11 cellular contexts compared by ENCODE assay signal in genomic region chr3:172717493-172718088, GRCh38. TPM values are rescaled to one million over a fixed set of nuclear protein-coding genes. Genes with fewer than 3 reads are reported as not detected.
A peak's percentile ranks its signal among the peaks of the same experiment; 100 is the strongest.
DNase-seq lines count a peak whose midpoint lies in the region; ATAC-seq and TF ChIP-seq lines count a peak whose summit lies in the region.
"Had no signal": no experiment of that assay in that cellular context is flagged by ENCODE, and none has a peak within 500 bp of the region (broad histone marks: within the 10 kb centered on the region; RNA-seq: fewer than 3 reads in every experiment).

No MANE protein-coding gene starts in this region.

- H3K4me1 Mint-ChIP-seq in MCF 10A (ENCODE audit: insufficient read depth, unreplicated experiment): no peaks in the 10 kb centered on the region

- WGBS in stomach, 5 donors: 71 to 81% (median 75%) methylated on average over 4 of the region's 4 CpGs

- H3K9me3 ChIP-seq in breast epithelium (no peaks in the 10 kb centered on the region), thoracic aorta (no peaks in the 10 kb centered on the region), stomach (peaks cover 0 to 15% (median 4%) of the 10 kb centered on the region in 4 donors)
- H3K9me3 ChIP-seq: HAP-1 had no signal

- H3K4me3 Mint-ChIP-seq in MCF 10A (ENCODE audit: unreplicated experiment): no peak overlapping the region

- intact Hi-C loops in MCF 10A (cut with micrococcal nuclease) (no loop called here), breast epithelium (cut with DNase I; ENCODE audit: low total_unique reads) (no loop called here), stomach (cut with DNase I; ENCODE audit: low total_unique reads) (no loop called here)

- no peaks in the 10 kb centered on the region for H3K27me3 Mint-ChIP-seq in MCF 10A (ENCODE audit: insufficient read depth, unreplicated experiment)

- peak; percentile 35 for DNase-seq in MCF 10A (ENCODE audit: unreplicated experiment)
- DNase-seq in breast epithelium (ENCODE audit: low spot score in 2 of 2): no peak
- DNase-seq in MV-4-11 (lab: John Stamatoyannopoulos, UW): peak; percentile 17
- DNase-seq in central memory CD4-positive, alpha-beta T cell: peak; percentile 8
- no peak for DNase-seq in thoracic aorta (ENCODE audit: low spot score)
- no peak for DNase-seq in activated gamma-delta T cell treated with Interleukin-2 at 50 U/mL for 16 hours
- no peak for DNase-seq in stomach
- DNase-seq: foreskin melanocyte, NCI-H345 had no signal

- H3K27ac Mint-ChIP-seq in MCF 10A (ENCODE audit: low read depth, unreplicated experiment): no peak overlapping the region

- no peaks in the 10 kb centered on the region for H3K9me3 Mint-ChIP-seq in MCF 10A (ENCODE audit: unreplicated experiment)

- TF ChIP-seq EP300 in stomach (IDR thresholded peaks at IDR 0.05): no peak

- ATAC-seq in thoracic aorta (ENCODE audit: insufficient number of reproducible peaks, low FRiP score, low read depth) (no peak), GM21737 (IDR thresholded peaks at IDR 0.05; ENCODE audit: unreplicated experiment) (no peak)

- H3K4me3 ChIP-seq in breast epithelium: no peak overlapping the region
- no peak overlapping the region for H3K4me3 ChIP-seq in thoracic aorta
- no peak overlapping the region for H3K4me3 ChIP-seq in stomach
- H3K4me3 ChIP-seq: HAP-1 had no signal

- H3K4me1 ChIP-seq in breast epithelium: no peaks in the 10 kb centered on the region
- no peaks in the 10 kb centered on the region for H3K4me1 ChIP-seq in thoracic aorta (ENCODE audit: control insufficient read depth in 1 of 2, low read depth in 2 of 2)
- H3K4me1 ChIP-seq in stomach: no peaks in the 10 kb centered on the region

- TF ChIP-seq POLR2A in breast epithelium (IDR thresholded peaks at IDR 0.05) (no peak), stomach (IDR thresholded peaks at IDR 0.05) (no peak)

- peak; percentile 28 for TF ChIP-seq CTCF in MCF 10A (IDR thresholded peaks at IDR 0.05; ENCODE audit: unreplicated experiment)
- TF ChIP-seq CTCF in breast epithelium (IDR thresholded peaks at IDR 0.05): no peak
- TF ChIP-seq CTCF in thoracic aorta (IDR thresholded peaks at IDR 0.05): peak; percentile 12
- peak in 1 of 7 experiments; percentile 17 for TF ChIP-seq CTCF in stomach (IDR thresholded peaks at IDR 0.05)

- no peaks in the 10 kb centered on the region for H3K36me3 Mint-ChIP-seq in MCF 10A (ENCODE audit: insufficient read depth, unreplicated experiment)

- no peaks in the 10 kb centered on the region for H3K27me3 ChIP-seq in breast epithelium
- H3K27me3 ChIP-seq in thoracic aorta (replicated peaks; ENCODE audit: insufficient read depth): no peaks in the 10 kb centered on the region
- no peaks in the 10 kb centered on the region for H3K27me3 ChIP-seq in stomach

- H3K27ac ChIP-seq in breast epithelium (no peak overlapping the region), thoracic aorta (no peak overlapping the region), stomach (no peak overlapping the region)

- CTCF ChIA-PET in MCF 10A (lab: Yijun Ruan, JAX): interaction anchor here (1.2 to 10.5 kb wide), 3 partner anchors 21 to 48 kb away, joined by 3 to 212 read pairs (median 10); partner anchors contain the start of gene ECT2

- H3K36me3 ChIP-seq in breast epithelium (no peaks in the 10 kb centered on the region), thoracic aorta (no peaks in the 10 kb centered on the region), stomach (no peaks in the 10 kb centered on the region)
- H3K36me3 ChIP-seq: HAP-1 had no signal

- POLR2A ChIA-PET in MCF 10A (lab: Yijun Ruan, JAX): no interaction called here

- no TSS peak for BruUV-seq in MCF 10A (replicated peaks; lab: Mats Ljungman, UMichigan)

RNA-seq across cellular contexts. Expression of gene NCEH1, which starts 6.7 kb away (rescaled TPM):
- total RNA-seq in MCF 10A (2022) (27.8 and 28.8 TPM in 2 replicates), breast epithelium (10 to 100 TPM in 2 of 3 donors, 1 to 10 TPM in 1; 8.5 to 23.9 (median 10.4) TPM), thoracic aorta (10 to 100 TPM in 1 of 2 donors, 1 to 10 TPM in 1; 7.1 to 22.7 TPM), stomach (10 to 100 TPM in 2 of 5 donors, 1 to 10 TPM in 3; 1.2 to 19.9 (median 8.0) TPM)
- 1 to 10 TPM; 1.8 to 7.0 (median 3.4) TPM for polyA plus RNA-seq in stomach

RNA-seq across cellular contexts. Expression of gene ECT2, which starts 32.9 kb away (rescaled TPM):
- 54.8 and 63.9 TPM in 2 replicates for total RNA-seq in MCF 10A (2022)
- total RNA-seq in breast epithelium: 10 to 100 TPM in 2 of 3 donors, 1 to 10 TPM in 1; 8.5 to 20.1 (median 15.4) TPM
- total RNA-seq in thoracic aorta: 10 to 100 TPM in 1 of 2 donors, 1 to 10 TPM in 1; 4.5 to 14.0 TPM
- total RNA-seq in stomach: 10 to 100 TPM in 3 of 5 donors, 1 to 10 TPM in 2; 1.2 to 28.1 (median 16.5) TPM
- 1 to 10 TPM; 4.7 to 9.0 (median 5.9) TPM for polyA plus RNA-seq in stomach

Comparison
In these comparisons a context has a peak if more than half of its experiments do, and no peak if none do; other contexts are left out.
1. DNase-seq: peak in MCF 10A (single experiment), MV-4-11 (single experiment) and central memory CD4-positive, alpha-beta T cell (single experiment); none in breast epithelium (0 of 2), thoracic aorta (single experiment), activated gamma-delta T cell treated with Interleukin-2 at 50 U/mL for 16 hours (single experiment) and stomach (single experiment).
2. CTCF ChIP-seq: peak in MCF 10A (single experiment) and thoracic aorta (single experiment); none in breast epithelium (0 of 3).